In the genomic region with DNA sequence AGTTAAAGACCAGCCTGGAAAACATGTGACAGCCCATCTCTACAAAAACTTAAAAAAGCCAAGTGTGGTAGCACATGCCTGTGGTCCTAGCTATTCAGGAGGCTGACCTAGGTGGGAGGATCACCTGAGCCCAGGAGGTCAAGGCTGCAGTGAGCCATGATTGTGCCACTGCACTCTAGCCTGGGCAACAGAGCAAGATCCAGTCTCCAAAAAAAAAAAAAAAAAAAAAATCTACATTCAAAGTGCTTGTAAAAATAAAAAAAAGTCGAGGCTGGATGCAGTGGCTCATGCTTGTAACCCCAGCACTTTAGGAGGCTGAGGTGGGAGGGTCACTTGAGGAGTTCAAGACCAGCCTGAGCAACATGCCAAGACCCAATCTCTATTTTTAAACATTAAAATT, we compare ENCODE assay signal across 21 cellular contexts.
"Had no signal": no experiment of that assay in that cellular context is flagged by ENCODE, and none has a peak within 500 bp of the region (broad histone marks: within the 10 kb centered on the region; RNA-seq: fewer than 3 reads in every experiment).

No MANE protein-coding gene starts in this region.

- H3K36me3 ChIP-seq: tibial nerve, uterus had no signal

- H3K4me3 ChIP-seq: lung, tibial nerve, uterus had no signal

- H3K27me3 ChIP-seq: tibial nerve, uterus had no signal

- FAIRE-seq: colon had no signal

- H3K9me3 ChIP-seq: tibial nerve, uterus had no signal

- H3K27ac ChIP-seq: tibial nerve, uterus had no signal

- DNase-seq: activated CD4-positive, alpha-beta T cell treated with anti-CD3 and anti-CD28 coated beads, Interleukin-2, amount 10 ng/mL, durations not matched to agents 7 days and 5 days; activated CD8-positive, alpha-beta memory T cell treated with anti-CD3 and anti-CD28 coated beads, Interleukin-2, amount 50 U/mL, for 4 hours; activated effector memory CD4-positive, alpha-beta T cell treated with Interleukin-2 at 50 U/mL for 16 hours; activated naive CD4-positive, alpha-beta T cell treated with anti-CD3 and anti-CD28 coated beads, Interleukin-2, amount 10 ng/mL, durations not matched to agents 7 days and 5 days; activated naive CD8-positive, alpha-beta T cell treated with anti-CD3 and anti-CD28 coated beads, Interleukin-2, amount 50 U/mL, for 24 hours; activated T-cell treated with anti-CD3 and anti-CD28 coated beads, Interleukin-2, amount 50 U/mL, for 48 hours; anterior cingulate cortex; central memory CD4-positive, alpha-beta T cell; foreskin melanocyte; glutamatergic neuron; hypothalamus; islet precursor cell; midbrain; nucleus accumbens; stimulated activated CD4-positive, alpha-beta T cell treated with anti-CD3 and anti-CD28 coated beads, Interleukin-4, amount 100 ng/mL, for 4 hours; T-helper 9 cell; uterus had no signal

- ATAC-seq: activated naive CD8-positive, alpha-beta T cell treated with anti-CD3 and anti-CD28 coated beads, Interleukin-2, amount 50 U/mL, for 24 hours; sciatic nerve had no signal
